12 cellular contexts compared by ENCODE assay signal in the genomic region with DNA sequence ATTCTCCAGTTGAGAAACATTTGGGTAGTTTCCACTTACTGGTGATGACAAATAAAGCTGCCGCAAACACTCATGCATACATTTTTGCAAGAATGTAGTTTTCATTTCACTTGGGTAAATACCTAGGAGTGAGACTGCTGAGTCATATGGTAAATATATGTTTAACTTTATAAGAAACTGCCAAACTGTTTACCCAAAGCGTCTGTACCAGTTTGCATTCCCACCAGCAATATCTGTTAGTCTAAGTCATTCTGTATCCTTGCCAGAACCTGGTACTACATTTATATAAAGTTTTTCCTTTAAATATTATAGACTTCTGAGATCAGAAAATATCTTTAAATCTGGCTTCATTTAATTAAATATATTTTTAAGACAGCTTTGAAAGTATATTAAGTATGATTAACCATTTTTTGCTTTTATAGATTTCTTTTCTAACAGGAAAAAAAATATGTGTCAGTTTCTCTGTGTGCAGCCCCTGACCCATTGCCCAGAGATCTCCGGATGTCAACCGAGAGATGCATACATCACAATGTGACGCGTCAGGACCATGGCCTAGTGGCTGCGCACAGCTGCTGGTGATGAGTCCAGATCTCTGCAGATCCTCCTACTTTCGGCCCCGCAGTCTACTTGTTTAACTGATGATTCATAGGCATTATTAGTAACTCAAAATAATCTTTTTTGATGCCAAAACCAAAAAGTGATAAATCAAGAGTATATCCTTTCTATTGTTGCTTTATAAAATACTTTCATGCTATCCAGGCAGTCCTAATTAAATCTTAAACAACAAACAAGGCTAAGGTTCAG.
DNase-seq lines count a peak whose midpoint lies in the region; ATAC-seq, FAIRE-seq and TF ChIP-seq lines count a peak whose summit lies in the region.
"Had no signal": no experiment of that assay in that cellular context is flagged by ENCODE, and none has a peak within 500 bp of the region (broad histone marks: within the 10 kb centered on the region; RNA-seq: fewer than 3 reads in every experiment).

No MANE protein-coding gene starts in this region.

- no peak overlapping the region for H3K4me3 ChIP-seq in astrocyte of the spinal cord (ENCODE audit: low read depth, low read length)

- FAIRE-seq in GM12892 (lab: Jason Lieb, UNC): no peak
- FAIRE-seq: islet of Langerhans had no signal

- in situ Hi-C loops in astrocyte of the spinal cord (cut with HindIII; ENCODE audit: low sequenced_read_pairs): no loop called here

- peak; percentile 17 for DNase-seq in astrocyte of the spinal cord (ENCODE audit: low read depth, low spot score)
- DNase-seq in HUDEP-2 (lab: John Stamatoyannopoulos, UW; ENCODE audit: unreplicated experiment in 76 of 76): no peak
- no peak for DNase-seq in NCI-H128 (lab: John Stamatoyannopoulos, UW; ENCODE audit: unreplicated experiment)
- no peak for DNase-seq in NK-92 (lab: John Stamatoyannopoulos, UW; ENCODE audit: unreplicated experiment)
- DNase-seq in GM12892 (ENCODE audit: insufficient read length): no peak
- DNase-seq: activated CD8-positive, alpha-beta memory T cell treated with anti-CD3 and anti-CD28 coated beads, Interleukin-2, amount 50 U/mL, for 4 hours; activated naive CD8-positive, alpha-beta T cell treated with anti-CD3 and anti-CD28 coated beads, Interleukin-2, amount 10 ng/mL, durations not matched to agents 7 days and 5 days had no signal

- peak; percentile 77 for ATAC-seq in GM18502 (IDR thresholded peaks at IDR 0.05; ENCODE audit: poor library complexity, unreplicated experiment)
- ATAC-seq in GM21381 (IDR thresholded peaks at IDR 0.05; ENCODE audit: unreplicated experiment): peak; percentile 67
- peak; percentile 71 for ATAC-seq in HG03175 (IDR thresholded peaks at IDR 0.05; ENCODE audit: unreplicated experiment)
- ATAC-seq: stimulated activated effector memory CD8-positive, alpha-beta T cell treated with anti-CD3 and anti-CD28 coated beads, Interleukin-12 subunit alpha, Interleukin-12 subunit beta, amount 100 ng/mL, for 72 hours had no signal

- TF ChIP-seq POLR2A in GM12892 (IDR thresholded peaks at IDR 0.05; ENCODE audit: low read depth, low read length): no peak

- TF ChIP-seq CTCF in astrocyte of the spinal cord (IDR thresholded peaks at IDR 0.05; ENCODE audit: low read depth, low read length): no peak
